23 cellular contexts compared by ENCODE assay signal in the genomic region with DNA sequence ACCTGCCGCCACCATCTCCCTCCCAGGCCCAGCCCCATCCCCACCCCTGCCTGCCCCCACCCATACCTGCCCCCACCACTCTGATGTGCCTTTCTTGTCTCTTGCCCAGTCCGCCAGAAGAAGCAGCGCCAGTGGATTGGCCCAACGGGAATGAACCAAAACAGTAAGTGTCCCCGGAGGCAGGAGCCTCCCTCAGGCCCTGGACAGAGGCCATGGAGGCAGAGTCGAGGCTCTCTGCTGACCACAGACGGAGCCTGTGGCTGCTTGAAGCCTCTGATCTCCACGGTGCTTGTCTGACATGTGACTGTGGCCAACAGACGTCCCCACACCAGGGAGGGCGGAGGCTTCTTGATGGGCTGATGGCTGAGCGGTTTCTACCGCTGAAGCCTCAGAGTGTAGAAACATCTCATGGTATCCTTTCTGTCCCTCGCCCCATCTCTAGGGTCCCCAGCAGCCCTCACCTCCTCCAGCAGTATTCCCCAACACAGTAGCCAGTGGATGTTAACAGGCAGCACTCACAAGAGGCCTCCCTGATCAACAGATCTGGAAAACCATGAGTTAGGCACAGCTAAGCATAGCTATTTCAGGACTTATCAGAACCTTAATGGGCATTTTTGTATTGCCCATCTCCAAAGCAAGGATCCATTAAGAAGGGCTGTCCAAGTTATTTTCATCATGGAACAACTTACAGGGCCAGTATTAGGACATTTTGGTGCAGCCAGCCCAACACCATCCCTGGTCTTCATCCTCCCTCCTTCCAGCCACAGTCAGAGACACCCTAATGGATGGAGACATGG. TPM values are rescaled to one million over a fixed set of nuclear protein-coding genes. Genes with fewer than 3 reads are reported as not detected.
DNase-seq lines count a peak whose midpoint lies in the region; ATAC-seq and TF ChIP-seq lines count a peak whose summit lies in the region.
"Had no signal": no experiment of that assay in that cellular context is flagged by ENCODE, and none has a peak within 500 bp of the region (broad histone marks: within the 10 kb centered on the region; RNA-seq: fewer than 3 reads in every experiment).

No MANE protein-coding gene starts in this region.

- H4K20me1 ChIP-seq in Loucy (ENCODE audit: insufficient read depth, low read length, poor library complexity, severe bottlenecking) (no peaks in the 10 kb centered on the region), neural cell (ENCODE audit: insufficient read depth) (no peaks in the 10 kb centered on the region)

- H3K4me2 ChIP-seq in Loucy (ENCODE audit: low read depth, low read length, poor library complexity, severe bottlenecking): peak overlapping the region; percentile 12
- no peak overlapping the region for H3K4me2 ChIP-seq in neural cell (ENCODE audit: low read length)

- TF ChIP-seq CTCF in Loucy (conservative IDR thresholded peaks at IDR 0.05; ENCODE audit: low read length): no peak
- no peak for TF ChIP-seq CTCF in neural cell (IDR thresholded peaks at IDR 0.05; ENCODE audit: poor library complexity, severe bottlenecking)

- TF ChIP-seq EP300 in neural cell (conservative IDR thresholded peaks at IDR 0.05; ENCODE audit: poor library complexity, severe bottlenecking): no peak

- no peak overlapping the region for H3K27ac ChIP-seq in CD4-positive, alpha-beta memory T cell (ENCODE audit: low read depth, low read length)
- H3K27ac ChIP-seq in neural cell (ENCODE audit: low read length): peak overlapping the region; percentile 28
- H3K27ac ChIP-seq: body of pancreas, gastrocnemius medialis, HL-60, SK-N-MC, testis had no signal

- intact Hi-C loops in CD4-positive, alpha-beta memory T cell (cut with micrococcal nuclease): no loop called here
- intact Hi-C loops in sciatic nerve (cut with DNase I): no loop called here

- DNase-seq in CD4-positive, alpha-beta memory T cell: no peak
- DNase-seq in activated naive CD4-positive, alpha-beta T cell treated with anti-CD3 and anti-CD28 coated beads, Interleukin-2, amount 50 U/mL, for 72 hours (ENCODE audit: low spot score in 2 of 2): no peak
- DNase-seq in EL (no peak), sciatic nerve (ENCODE audit: low spot score) (no peak), islet precursor cell (no peak)
- DNase-seq: activated effector memory CD4-positive, alpha-beta T cell treated with anti-CD3 and anti-CD28 coated beads, Interleukin-2, amount 50 U/mL, for 16 hours; DMS79; gastrocnemius medialis; left ventricle myocardium superior; NCI-H1048; NCI-H2029 treated with DMSO at 0.1 percent for 48 hours; NCI-H748 treated with DMSO at 0.1 percent for 48 hours; stimulated activated CD4-positive, alpha-beta T cell treated with anti-CD3 and anti-CD28 coated beads, Interleukin-4, amount 100 ng/mL, for 24 hours; stimulated activated CD8-positive, alpha-beta memory T cell treated with anti-CD3 and anti-CD28 coated beads, Interleukin-4, amount 100 ng/mL, for 48 hours; testis had no signal

- ATAC-seq in activated naive CD4-positive, alpha-beta T cell treated with anti-CD3 and anti-CD28 coated beads, Interleukin-2, amount 50 U/mL, for 72 hours: no peak
- ATAC-seq in sciatic nerve: no peak
- ATAC-seq: body of pancreas, gastrocnemius medialis, left ventricle myocardium superior had no signal

- peaks cover 25 to 65% (median 39%) of the 10 kb centered on the region in 4 donors for H3K4me1 Mint-ChIP-seq in CD4-positive, alpha-beta memory T cell

- CTCF ChIA-PET in CD4-positive, alpha-beta memory T cell (lab: Charles Lee; ENCODE audit: partially characterized antibody): no interaction called here

- H3K36me3 ChIP-seq in CD4-positive, alpha-beta memory T cell (ENCODE audit: insufficient read depth, low read length): peaks cover 74% of the 10 kb centered on the region
- no peaks in the 10 kb centered on the region for H3K36me3 ChIP-seq in Loucy (ENCODE audit: insufficient read depth, low read length)
- no peaks in the 10 kb centered on the region for H3K36me3 ChIP-seq in neural cell (ENCODE audit: insufficient read depth, low read length)
- H3K36me3 ChIP-seq: gastrocnemius medialis had no signal

- no peak overlapping the region for H3K9ac ChIP-seq in Loucy (ENCODE audit: low read depth, low read length, poor library complexity, severe bottlenecking)
- H3K9ac ChIP-seq in neural cell (ENCODE audit: low read length): no peak overlapping the region

- H3F3A ChIP-seq in Loucy (ENCODE audit: low read depth): no peaks in the 10 kb centered on the region
- no peaks in the 10 kb centered on the region for H3F3A ChIP-seq in neural cell (ENCODE audit: insufficient read depth, low read length, poor library complexity, severe bottlenecking)

- H3K4me3 ChIP-seq in CD4-positive, alpha-beta memory T cell (ENCODE audit: low read length in 2 of 2): no peak overlapping the region
- H3K4me3 ChIP-seq in Loucy (ENCODE audit: low read length, poor library complexity, severe bottlenecking) (no peak overlapping the region), neural cell (ENCODE audit: low read length) (no peak overlapping the region)
- H3K4me3 ChIP-seq: body of pancreas, gastrocnemius medialis, SK-N-MC, testis had no signal

- H3K36me3 Mint-ChIP-seq in CD4-positive, alpha-beta memory T cell: peaks cover 64 to 87% of the 10 kb centered on the region in 2 donors
- peaks cover 55 to 70% of the 10 kb centered on the region in 2 donors for H3K36me3 Mint-ChIP-seq in activated naive CD4-positive, alpha-beta T cell treated with anti-CD3 and anti-CD28 coated beads, Interleukin-2, amount 50 U/mL, for 72 hours

- H3K27me3 Mint-ChIP-seq in CD4-positive, alpha-beta memory T cell: no peaks in the 10 kb centered on the region

- POLR2A ChIA-PET in CD4-positive, alpha-beta memory T cell (lab: Charles Lee; ENCODE audit: partially characterized antibody): interaction anchor here (0.9 to 1.0 kb wide), 2 partner anchors 12 to 14 kb away, joined by 4 to 5 read pairs; no protein-coding TSS in a partner anchor

- peaks cover 38% of the 10 kb centered on the region for H3K4me1 ChIP-seq in CD4-positive, alpha-beta memory T cell (ENCODE audit: insufficient read depth, low read length)
- peaks cover 19% of the 10 kb centered on the region for H3K4me1 ChIP-seq in Loucy (ENCODE audit: insufficient read depth, low read length, poor library complexity, severe bottlenecking)

- H3K9me3 ChIP-seq in CD4-positive, alpha-beta memory T cell (ENCODE audit: control insufficient read depth in 1 of 2, low read length in 2 of 2): no peaks in the 10 kb centered on the region
- H3K9me3 ChIP-seq in Loucy (ENCODE audit: insufficient read depth, low read depth, low read length) (no peaks in the 10 kb centered on the region), neural cell (ENCODE audit: low read length) (no peaks in the 10 kb centered on the region)
- H3K9me3 ChIP-seq: body of pancreas, gastrocnemius medialis, testis had no signal

- H3K9me2 ChIP-seq in Loucy (replicated peaks; ENCODE audit: low read depth, low read length) (no peaks in the 10 kb centered on the region), neural cell (ENCODE audit: insufficient read depth, low read length) (no peaks in the 10 kb centered on the region)

- H3K27me3 ChIP-seq in CD4-positive, alpha-beta memory T cell (ENCODE audit: insufficient read depth, low read length): no peaks in the 10 kb centered on the region
- no peaks in the 10 kb centered on the region for H3K27me3 ChIP-seq in Loucy (ENCODE audit: insufficient read depth, low read length, poor library complexity, severe bottlenecking)
- no peaks in the 10 kb centered on the region for H3K27me3 ChIP-seq in neural cell (ENCODE audit: insufficient read depth, low read depth, low read length)
- H3K27me3 ChIP-seq: body of pancreas, gastrocnemius medialis, testis had no signal

- H2AFZ ChIP-seq in Loucy (ENCODE audit: low read length) (no peak overlapping the region; the same call in 1 of the 2 replicates), neural cell (ENCODE audit: low read depth, low read length) (no peak overlapping the region)

- peak overlapping the region; percentile 51 to 82 (median 72) for H3K27ac Mint-ChIP-seq in CD4-positive, alpha-beta memory T cell
- H3K27ac Mint-ChIP-seq in activated naive CD4-positive, alpha-beta T cell treated with anti-CD3 and anti-CD28 coated beads, Interleukin-2, amount 50 U/mL, for 72 hours: peak overlapping the region; percentile 72 to 80

- H3K79me2 ChIP-seq in Loucy (ENCODE audit: insufficient read depth, low read length): no peaks in the 10 kb centered on the region
- H3K79me2 ChIP-seq in neural cell (replicated peaks; ENCODE audit: insufficient read depth, low read length): no peaks in the 10 kb centered on the region

- H3K4me3 Mint-ChIP-seq in CD4-positive, alpha-beta memory T cell: peak overlapping the region in 2 of 8 donors; percentile 17 to 52

- H3K9me3 Mint-ChIP-seq in CD4-positive, alpha-beta memory T cell: no peaks in the 10 kb centered on the region
- no peaks in the 10 kb centered on the region for H3K9me3 Mint-ChIP-seq in activated naive CD4-positive, alpha-beta T cell treated with anti-CD3 and anti-CD28 coated beads, Interleukin-2, amount 50 U/mL, for 72 hours

- no peak for TF ChIP-seq RAD21 in neural cell (conservative IDR thresholded peaks at IDR 0.05)

TF ChIP-seq in neural cell, 6 proteins besides CTCF, POLR2A, EP300 and RAD21 (continues in another document):
- TF ChIP-seq MXI1 (conservative IDR thresholded peaks at IDR 0.05; ENCODE audit: poor library complexity, severe bottlenecking): no peak
- no peak for TF ChIP-seq TAF1 (IDR thresholded peaks at IDR 0.05; ENCODE audit: low read depth)
- no peak for TF ChIP-seq EZH2 (IDR thresholded peaks at IDR 0.05; ENCODE audit: borderline replicate concordance, insufficient read depth, low read length, poor library complexity, severe bottlenecking)
- TF ChIP-seq SMC3 (conservative IDR thresholded peaks at IDR 0.05; ENCODE audit: poor library complexity): no peak

RNA-seq across cellular contexts. Expression of a gene that starts 21.7 kb away (rescaled TPM):
- total RNA-seq in CD4-positive, alpha-beta memory T cell: 100 to 1,000 TPM; 283 to 289 TPM
- 100 to 1,000 TPM; 170 to 323 TPM for polyA plus RNA-seq in CD4-positive, alpha-beta memory T cell
- 100 to 1,000 TPM; 227 to 294 TPM for total RNA-seq in activated naive CD4-positive, alpha-beta T cell treated with anti-CD3 and anti-CD28 coated beads, Interleukin-2, amount 50 U/mL, for 72 hours
- polyA plus RNA-seq in neural cell: not detected in 2 replicates
- not detected in 2 replicates for polyA minus RNA-seq in neural cell
- total RNA-seq in sciatic nerve: 1.3 TPM
- total RNA-seq: H4, skeletal muscle tissue had no signal
- polyA plus RNA-seq: BJ had no signal

RNA-seq across cellular contexts. Expression of a gene that starts 37.3 kb away (rescaled TPM):
- total RNA-seq in CD4-positive, alpha-beta memory T cell: 1 to 10 TPM; 7.3 to 7.9 TPM
- polyA plus RNA-seq in CD4-positive, alpha-beta memory T cell: under 1 TPM; 0.25 to 0.93 TPM
- total RNA-seq in activated naive CD4-positive, alpha-beta T cell treated with anti-CD3 and anti-CD28 coated beads, Interleukin-2, amount 50 U/mL, for 72 hours: 10 to 100 TPM; 10.2 to 10.9 TPM
- 7.2 and 7.3 TPM in 2 replicates for polyA plus RNA-seq in neural cell
- polyA minus RNA-seq in neural cell: 7.6 and 11.4 TPM in 2 replicates
- total RNA-seq in sciatic nerve: 23.1 TPM

Comparison
In these comparisons a context has a peak if more than half of its experiments do, and no peak if none do; other contexts are left out.
1. RNA of a gene that starts 21.7 kb away (total RNA-seq): 227 to 294 TPM in activated naive CD4-positive, alpha-beta T cell treated with anti-CD3 and anti-CD28 coated beads, Interleukin-2, amount 50 U/mL, for 72 hours and 283 to 289 TPM in CD4-positive, alpha-beta memory T cell; 1.3 TPM in sciatic nerve (single experiment); every median in the first group is over 10 times any median in the second.